ENCODE assay signal across 8 cellular contexts in the genomic region with DNA sequence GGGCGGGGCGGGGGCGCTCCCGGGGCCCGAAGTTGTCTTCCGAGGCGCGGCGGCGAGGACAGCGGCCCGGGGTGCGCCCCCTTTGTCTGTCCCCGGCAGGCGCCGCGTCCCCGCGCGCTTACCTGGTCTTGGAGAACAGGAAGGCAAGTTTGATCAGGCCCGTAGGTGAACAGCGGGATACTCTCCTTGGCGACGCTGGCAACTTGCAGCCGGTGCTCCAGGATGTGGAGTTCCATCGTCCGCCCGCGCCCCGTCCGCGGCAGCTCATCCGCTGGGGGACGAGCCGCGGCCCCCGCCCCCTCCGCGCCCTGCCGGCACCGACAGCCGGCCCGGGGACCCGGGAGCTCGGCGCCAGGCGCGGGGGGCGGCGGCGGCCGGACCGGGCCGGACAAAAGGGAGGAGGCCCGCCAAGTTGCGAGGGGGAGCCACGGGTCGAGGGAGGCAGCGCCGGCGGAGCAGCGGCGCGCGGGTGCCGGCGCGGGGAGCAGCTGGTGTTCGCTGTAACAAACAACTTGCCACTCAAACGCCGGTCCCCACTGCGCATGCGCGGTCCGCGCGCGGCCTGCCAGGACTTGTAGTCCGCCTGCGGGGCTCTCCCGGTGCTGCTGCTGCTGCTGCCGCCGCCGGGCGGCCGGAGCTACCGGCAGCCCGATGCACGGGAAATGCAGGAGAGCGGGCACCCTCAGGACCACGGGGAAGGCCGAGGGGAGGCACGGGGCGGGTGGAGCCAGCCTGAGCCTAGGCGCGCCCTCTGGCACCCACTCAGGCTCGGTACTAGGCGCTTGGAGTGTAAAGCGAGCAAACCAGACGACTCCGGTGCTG. TPM values are rescaled to one million over a fixed set of nuclear protein-coding genes. Genes with fewer than 3 reads are reported as not detected.
DNase-seq lines count a peak whose midpoint lies in the region; ATAC-seq and TF ChIP-seq lines count a peak whose summit lies in the region.

No MANE protein-coding gene starts in this region.

- peak in 1 of 2 donors; percentile 26 for TF ChIP-seq POLR2A in Peyer's patch (IDR thresholded peaks at IDR 0.05)

- no peaks in the 10 kb centered on the region for H3K27me3 Mint-ChIP-seq in activated T-helper 17 cell treated with anti-CD3 and anti-CD28 coated beads, Interleukin-2, amount 50 U/mL, for 72 hours
- H3K27me3 Mint-ChIP-seq in natural killer cell (ENCODE audit: low read depth in 2 of 2): no peaks in the 10 kb centered on the region

- TF ChIP-seq CTCF in DOHH2 (IDR thresholded peaks at IDR 0.05; ENCODE audit: low read depth, low read length, poor library complexity, severe bottlenecking) (peak; percentile 40), Peyer's patch (IDR thresholded peaks at IDR 0.05) (peak in 4 of 6 experiments; percentile 27 to 71 (median 64)), natural killer cell (IDR thresholded peaks at IDR 0.05) (no peak)

- no peaks in the 10 kb centered on the region for H3K36me3 Mint-ChIP-seq in activated T-helper 17 cell treated with anti-CD3 and anti-CD28 coated beads, Interleukin-2, amount 50 U/mL, for 72 hours (ENCODE audit: low read depth)
- no peaks in the 10 kb centered on the region for H3K36me3 Mint-ChIP-seq in natural killer cell

- intact Hi-C loops in natural killer cell (cut with micrococcal nuclease): loop anchor here (5.0 kb wide), 1 partner anchor 135 kb away; no protein-coding TSS in a partner anchor

- H3K79me2 ChIP-seq in DOHH2 (ENCODE audit: control insufficient read depth, low read length): no peaks in the 10 kb centered on the region

- H3K9me3 Mint-ChIP-seq in activated T-helper 17 cell treated with anti-CD3 and anti-CD28 coated beads, Interleukin-2, amount 50 U/mL, for 72 hours: no peaks in the 10 kb centered on the region
- H3K9me3 Mint-ChIP-seq in natural killer cell: no peaks in the 10 kb centered on the region

- H3K4me1 ChIP-seq in DOHH2 (ENCODE audit: control insufficient read depth, low read length) (peaks cover 18% of the 10 kb centered on the region), Peyer's patch (peaks cover 0 to 16% (median 0%) of the 10 kb centered on the region in 4 donors)

- no peak overlapping the region for H3K27ac ChIP-seq in DOHH2 (ENCODE audit: low read depth, low read length)
- H3K27ac ChIP-seq in KOPT-K1 (ENCODE audit: low read depth, low read length, poor library complexity, severe bottlenecking): peak overlapping the region; percentile 64
- peak overlapping the region; percentile 40 to 87 (median 72) for H3K27ac ChIP-seq in Peyer's patch

- no peaks in the 10 kb centered on the region for H3K9me2 ChIP-seq in DOHH2 (replicated peaks; ENCODE audit: control insufficient read depth, low read length)

- H3K27ac Mint-ChIP-seq in activated T-helper 17 cell treated with anti-CD3 and anti-CD28 coated beads, Interleukin-2, amount 50 U/mL, for 72 hours: peak overlapping the region; percentile 38
- peak overlapping the region; percentile 34 to 76 for H3K27ac Mint-ChIP-seq in natural killer cell

- peak overlapping the region; percentile 71 for H3K4me3 Mint-ChIP-seq in activated T-helper 17 cell treated with anti-CD3 and anti-CD28 coated beads, Interleukin-2, amount 50 U/mL, for 72 hours
- peak overlapping the region; percentile 84 for H3K4me3 Mint-ChIP-seq in natural killer cell

- H3K4me1 Mint-ChIP-seq in activated T-helper 17 cell treated with anti-CD3 and anti-CD28 coated beads, Interleukin-2, amount 50 U/mL, for 72 hours: peaks cover 9% of the 10 kb centered on the region
- peaks cover 7 to 20% of the 10 kb centered on the region in 2 donors for H3K4me1 Mint-ChIP-seq in natural killer cell

- no peaks in the 10 kb centered on the region for H3K9me3 ChIP-seq in DOHH2 (ENCODE audit: control insufficient read depth, insufficient read depth, low read length)
- no peaks in the 10 kb centered on the region for H3K9me3 ChIP-seq in KOPT-K1 (ENCODE audit: insufficient read depth, low read length, poor library complexity, severe bottlenecking)
- no peaks in the 10 kb centered on the region for H3K9me3 ChIP-seq in Peyer's patch

- H3K4me2 ChIP-seq in DOHH2 (ENCODE audit: low read length): peak overlapping the region; percentile 92

- H3K36me3 ChIP-seq in DOHH2 (ENCODE audit: control insufficient read depth, low read length) (no peaks in the 10 kb centered on the region), KOPT-K1 (ENCODE audit: insufficient read depth, low read length) (no peaks in the 10 kb centered on the region), Peyer's patch (no peaks in the 10 kb centered on the region)

- H3F3A ChIP-seq in DOHH2 (ENCODE audit: control insufficient read depth, insufficient read depth): 0 out of 2 replicates have a peak, but pooled peaks cover 2% of the 10 kb centered on the region

- H3K4me3 ChIP-seq in DOHH2 (ENCODE audit: low read length): peak overlapping the region; percentile 70
- H3K4me3 ChIP-seq in Peyer's patch: peak overlapping the region; percentile 62 to 94 (median 86)

- peaks cover 19% of the 10 kb centered on the region for H3K27me3 ChIP-seq in DOHH2 (ENCODE audit: control insufficient read depth, low read length)
- H3K27me3 ChIP-seq in Peyer's patch: no peaks in the 10 kb centered on the region

- H4K20me1 ChIP-seq in DOHH2 (ENCODE audit: control insufficient read depth, insufficient read depth, low read depth, low read length): no peaks in the 10 kb centered on the region

- DNase-seq in Peyer's patch (peak; percentile 98 to 100 (median 98)), fibroblast of peridontal ligament (ENCODE audit: extremely low read depth) (peak; percentile 93), natural killer cell (peak; percentile 96)
- peak; percentile 88 to 98 (median 98) for DNase-seq in stimulated activated naive CD4-positive, alpha-beta T cell (lab: John Stamatoyannopoulos, UW)

- ATAC-seq in GM21786 (IDR thresholded peaks at IDR 0.05; ENCODE audit: unreplicated experiment): peak; percentile 92
- peak; percentile 95 for ATAC-seq in activated T-helper 17 cell treated with anti-CD3 and anti-CD28 coated beads, Interleukin-2, amount 50 U/mL, for 72 hours (replicated peaks)
- peak; percentile 90 to 95 (median 95) for ATAC-seq in natural killer cell

RNA-seq across cellular contexts. Expression of a gene that starts 35.6 kb away (rescaled TPM):
- not detected for total RNA-seq in Peyer's patch
- not detected for total RNA-seq in activated T-helper 17 cell treated with anti-CD3 and anti-CD28 coated beads, Interleukin-2, amount 50 U/mL, for 72 hours
- not detected for total RNA-seq in natural killer cell

RNA-seq across cellular contexts. Expression of a gene that starts 52.2 kb away (rescaled TPM):
- total RNA-seq in Peyer's patch: 1 to 10 TPM; 3.7 to 8.3 (median 5.1) TPM
- total RNA-seq in activated T-helper 17 cell treated with anti-CD3 and anti-CD28 coated beads, Interleukin-2, amount 50 U/mL, for 72 hours: 10 to 100 TPM; 16.1 to 28.5 TPM
- total RNA-seq in natural killer cell: 10 to 100 TPM; 45.6 to 84.1 (median 52.9) TPM
